19 cellular contexts compared by ENCODE assay signal in genomic region chr2:110816404-110817365, GRCh38.
DNase-seq lines count a peak whose midpoint lies in the region; ATAC-seq, FAIRE-seq and TF ChIP-seq lines count a peak whose summit lies in the region.
"Had no signal": no experiment of that assay in that cellular context is flagged by ENCODE, and none has a peak within 500 bp of the region (broad histone marks: within the 10 kb centered on the region; RNA-seq: fewer than 3 reads in every experiment).

No MANE protein-coding gene starts in this region.

- no peak overlapping the region for H4K8ac ChIP-seq in IMR-90 (ENCODE audit: low read depth in 2 of 2, low read length in 2 of 2)

- no peak overlapping the region for H2BK15ac ChIP-seq in IMR-90 (ENCODE audit: low read depth, low read length)

- BruUV-seq in IMR-90 (replicated peaks; lab: Mats Ljungman, UMichigan) (no TSS peak), Caco-2 (replicated peaks; lab: Mats Ljungman, UMichigan) (no TSS peak)

- in situ Hi-C loops in Caki2 (cut with HindIII; ENCODE audit: low pct_unique_long_range_greater_than_20kb, low sequenced_read_pairs): no loop called here
- in situ Hi-C loops in IMR-90 (cut with MboI; ENCODE audit: low sequenced_read_pairs): loop anchor here (25.0 kb wide), 1 partner anchor 896 kb away; no protein-coding TSS in a partner anchor

- ATAC-seq in IMR-90 (ENCODE audit: low read depth): no peak
- ATAC-seq: left lobe of liver had no signal

- H2BK120ac ChIP-seq in IMR-90 (ENCODE audit: low read depth, low read length): no peak overlapping the region

- H3K27ac ChIP-seq in IMR-90 (ENCODE audit: insufficient read depth, low read length): no peak overlapping the region
- H3K27ac ChIP-seq: PC-9 had no signal

- POLR2A ChIA-PET in IMR-90 (lab: Charles Lee; ENCODE audit: unreplicated experiment): no interaction called here
- POLR2A ChIA-PET in Caco-2 (lab: Charles Lee): no interaction called here

- TF ChIP-seq POLR2A in IMR-90 (IDR thresholded peaks at IDR 0.05; ENCODE audit: low read depth, low read length): no peak

- no peaks in the 10 kb centered on the region for H4K20me1 ChIP-seq in IMR-90 (ENCODE audit: insufficient read depth, low read length)

- H3K27me3 ChIP-seq in IMR-90 (ENCODE audit: control insufficient read depth, insufficient read depth, low read length): peaks cover 41% of the 10 kb centered on the region
- H3K27me3 ChIP-seq in Caco-2 (replicated peaks; ENCODE audit: control insufficient read depth, insufficient read depth, low read length): no peaks in the 10 kb centered on the region; the same call in 1 of the 2 replicates

- no peak overlapping the region for H3K14ac ChIP-seq in IMR-90 (replicated peaks; ENCODE audit: low read depth, low read length)

- no peak overlapping the region for H3K4ac ChIP-seq in IMR-90 (ENCODE audit: low read depth, low read length)

- no peak overlapping the region for H4K91ac ChIP-seq in IMR-90 (ENCODE audit: insufficient read depth, low read depth, low read length)

- no peak overlapping the region for H3K27ac Mint-ChIP-seq in Caco-2 (ENCODE audit: unreplicated experiment)
- H3K27ac Mint-ChIP-seq: activated naive CD8-positive, alpha-beta T cell; activated T-helper 1 cell treated with anti-CD3 and anti-CD28 coated beads, Interleukin-12 subunit alpha, Interleukin-12 subunit beta, Interleukin-2, Interleukin-4 antibody, amounts not matched to agents 30 ng/mL and 10 ng/mL and 1 ng/mL, durations not matched to agents 14 hours and 24 hours and 36 hours; CD14-positive monocyte had no signal

- no peaks in the 10 kb centered on the region for H3K36me3 Mint-ChIP-seq in Caco-2 (ENCODE audit: insufficient read depth, unreplicated experiment)
- H3K36me3 Mint-ChIP-seq: activated naive CD8-positive, alpha-beta T cell; brain; CD14-positive monocyte had no signal

- no peaks in the 10 kb centered on the region for H3K9me3 Mint-ChIP-seq in Caco-2 (ENCODE audit: unreplicated experiment)
- H3K9me3 Mint-ChIP-seq: activated T-helper 1 cell treated with anti-CD3 and anti-CD28 coated beads, Interleukin-12 subunit alpha, Interleukin-12 subunit beta, Interleukin-2, Interleukin-4 antibody, amounts not matched to agents 30 ng/mL and 10 ng/mL and 1 ng/mL, durations not matched to agents 14 hours and 24 hours and 36 hours; CD14-positive monocyte had no signal

- DNase-seq in Caki2 (ENCODE audit: low read depth) (peak; percentile 30), IMR-90 (peak; percentile 4), astrocyte of the hippocampus (ENCODE audit: low read depth, low spot score) (peak; percentile 18), myocyte (ENCODE audit: low read depth) (peak; percentile 92), Caco-2 (no peak), NCI-H2196 (lab: John Stamatoyannopoulos, UW; ENCODE audit: unreplicated experiment) (no peak), frontal cortex (ENCODE audit: low spot score in 2 of 2) (no peak), SIG-M5 (lab: John Stamatoyannopoulos, UW) (no peak)
- DNase-seq: ACHN; activated CD4-positive, CD25-positive, alpha-beta regulatory T cell treated with anti-CD3 and anti-CD28 coated beads, Interleukin-2, amount 50 U/mL, for 72 hours; cortex of kidney; NCI-H1417 treated with DMSO at 0.1 percent for 48 hours; PC-9; SK-N-SH had no signal

- dilution Hi-C loops in IMR-90 (cut with HindIII; ENCODE audit: low sequenced_read_pairs, unreplicated experiment): no loop called here

- no peaks in the 10 kb centered on the region for H3K79me1 ChIP-seq in IMR-90 (ENCODE audit: low read depth in 1 of 2, low read length in 2 of 2)

- H2AK9ac ChIP-seq in IMR-90 (replicated peaks; ENCODE audit: low read depth, low read length, poor library complexity): no peak overlapping the region

- H4K5ac ChIP-seq in IMR-90 (ENCODE audit: low read depth, low read length): no peak overlapping the region

- no peak overlapping the region for H3K56ac ChIP-seq in IMR-90 (ENCODE audit: extremely low read depth, insufficient read depth, low read length)

- no peak overlapping the region for H3K18ac ChIP-seq in IMR-90 (ENCODE audit: low read depth, low read length)

- H3K36me3 ChIP-seq in IMR-90 (ENCODE audit: control insufficient read depth, insufficient read depth, low read length): no peaks in the 10 kb centered on the region
- H3K36me3 ChIP-seq in Caco-2 (ENCODE audit: control insufficient read depth, insufficient read depth, low read length): no peaks in the 10 kb centered on the region

- no peak overlapping the region for H2AFZ ChIP-seq in IMR-90 (replicated peaks; ENCODE audit: low read length, poor library complexity)
- H2AFZ ChIP-seq: PC-9 had no signal

- H3K4me3 ChIP-seq in IMR-90 (ENCODE audit: insufficient read depth, low read depth, low read length) (no peak overlapping the region), Caco-2 (ENCODE audit: low read depth, low read length) (no peak overlapping the region)
- H3K4me3 ChIP-seq: PC-9 had no signal

- H3K4me1 ChIP-seq in IMR-90 (ENCODE audit: control insufficient read depth, insufficient read depth, low read length) (no peaks in the 10 kb centered on the region), Caco-2 (no peaks in the 10 kb centered on the region; the same call in 1 of the 2 replicates)

- H3K9ac ChIP-seq in IMR-90 (ENCODE audit: low read depth, low read length): no peak overlapping the region
- H3K9ac ChIP-seq: SK-N-SH had no signal

- H3K23ac ChIP-seq in IMR-90 (ENCODE audit: low read depth, low read length): no peak overlapping the region

- H3K27me3 Mint-ChIP-seq in Caco-2 (ENCODE audit: insufficient read depth, unreplicated experiment): peaks cover 7% of the 10 kb centered on the region

- H2BK5ac ChIP-seq in IMR-90 (ENCODE audit: low read depth, low read length, poor library complexity, severe bottlenecking): no peak overlapping the region

- no peak overlapping the region for H3K4me3 Mint-ChIP-seq in Caco-2 (ENCODE audit: unreplicated experiment)
- H3K4me3 Mint-ChIP-seq: activated naive CD8-positive, alpha-beta T cell; activated T-helper 1 cell treated with anti-CD3 and anti-CD28 coated beads, Interleukin-12 subunit alpha, Interleukin-12 subunit beta, Interleukin-2, Interleukin-4 antibody, amounts not matched to agents 30 ng/mL and 10 ng/mL and 1 ng/mL, durations not matched to agents 14 hours and 24 hours and 36 hours; brain; CD14-positive monocyte had no signal

- 45% methylated on average over 2 of the region's 12 CpGs; no CpG with 5 or more reads in 1 of the 2 experiments for WGBS in IMR-90 (ENCODE audit: extremely low coverage in 2 of 2, insufficient read length in 1 of 2), 2 experiments

- TF ChIP-seq CTCF in IMR-90 (conservative IDR thresholded peaks at IDR 0.05; ENCODE audit: low read depth, low read length): no peak
- no peak for TF ChIP-seq CTCF in Caco-2 (IDR thresholded peaks at IDR 0.05; ENCODE audit: insufficient read depth in 1 of 2, low read depth in 1 of 2, low read length in 1 of 2, severe bottlenecking in 1 of 2, unreplicated experiment in 1 of 2)

- H3K4me2 ChIP-seq in IMR-90 (ENCODE audit: low read depth, low read length): no peak overlapping the region
- H3K4me2 ChIP-seq: PC-9, SK-N-SH had no signal

- H2BK20ac ChIP-seq in IMR-90 (ENCODE audit: low read depth, low read length): no peak overlapping the region

- FAIRE-seq in frontal cortex (lab: Jason Lieb, UNC): no peak

- H3K4me1 Mint-ChIP-seq in Caco-2 (ENCODE audit: low read depth, unreplicated experiment): peaks cover 17% of the 10 kb centered on the region

- CTCF ChIA-PET in IMR-90 (lab: Yijun Ruan, JAX): no interaction called here
- CTCF ChIA-PET in Caco-2 (lab: Charles Lee): no interaction called here

- no peak overlapping the region for H2AK5ac ChIP-seq in IMR-90 (ENCODE audit: low read depth, low read length)

- H3K9me3 ChIP-seq in IMR-90 (ENCODE audit: control insufficient read depth, insufficient read depth, low read length) (no peaks in the 10 kb centered on the region), Caco-2 (no peaks in the 10 kb centered on the region)
- H3K9me3 ChIP-seq: SK-N-SH had no signal

- intact Hi-C loops in IMR-90 (cut with micrococcal nuclease): no loop called here
- intact Hi-C loops in Caco-2 (cut with micrococcal nuclease; ENCODE audit: unreplicated experiment): no loop called here

- H3K9me1 ChIP-seq in IMR-90 (ENCODE audit: insufficient read depth, low read length): no peaks in the 10 kb centered on the region

- TF ChIP-seq RAD21 in IMR-90 (IDR thresholded peaks at IDR 0.05; ENCODE audit: low read length): no peak

TF ChIP-seq in IMR-90, 13 proteins besides CTCF, POLR2A, EP300 and RAD21:
- TF ChIP-seq RCOR1 (IDR thresholded peaks at IDR 0.05; ENCODE audit: insufficient replicate concordance, low read length): no peak
- no peak for TF ChIP-seq BHLHE40 (IDR thresholded peaks at IDR 0.05; ENCODE audit: low read depth, low read length)
- no peak for TF ChIP-seq MAZ (IDR thresholded peaks at IDR 0.05; ENCODE audit: borderline replicate concordance, low read depth, low read length)
- no peak for TF ChIP-seq USF2 (IDR thresholded peaks at IDR 0.05; ENCODE audit: low read depth, low read length)
- no peak for TF ChIP-seq NFE2L2 (IDR thresholded peaks at IDR 0.05; ENCODE audit: low read depth, low read length)
- no peak for TF ChIP-seq SMC3 (IDR thresholded peaks at IDR 0.05; ENCODE audit: low read depth, low read length)
- no peak for TF ChIP-seq ELK1 (IDR thresholded peaks at IDR 0.05; ENCODE audit: borderline replicate concordance, low read depth, low read length)
- no peak for TF ChIP-seq RFX5 (IDR thresholded peaks at IDR 0.05; ENCODE audit: low read depth, low read length)

Comparison
In these comparisons a context has a peak if more than half of its experiments do, and no peak if none do; other contexts are left out.
1. DNase-seq: peak in Caki2 (single experiment), IMR-90 (single experiment), astrocyte of the hippocampus (single experiment) and myocyte (single experiment); none in Caco-2 (0 of 2), NCI-H2196 (single experiment), frontal cortex (0 of 2) and SIG-M5 (single experiment).